24 cellular contexts compared by ENCODE assay signal in genomic region chr11:59801160-59801706, GRCh38. TPM values are rescaled to one million over a fixed set of nuclear protein-coding genes. Genes with fewer than 3 reads are reported as not detected.
DNase-seq lines count a peak whose midpoint lies in the region; ATAC-seq and TF ChIP-seq lines count a peak whose summit lies in the region.
"Had no signal": no experiment of that assay in that cellular context is flagged by ENCODE, and none has a peak within 500 bp of the region (broad histone marks: within the 10 kb centered on the region; RNA-seq: fewer than 3 reads in every experiment).

No MANE protein-coding gene starts in this region.

- no peak for TF ChIP-seq CTCF in hepatocyte (IDR thresholded peaks at IDR 0.05; ENCODE audit: poor library complexity)
- no peak for TF ChIP-seq CTCF in transverse colon (IDR thresholded peaks at IDR 0.05)
- no peak for TF ChIP-seq CTCF in ascending aorta (IDR thresholded peaks at IDR 0.05)

- ATAC-seq in activated CD8-positive, alpha-beta memory T cell treated with anti-CD3 and anti-CD28 coated beads, Interleukin-2, amount 10 ng/mL, durations not matched to agents 7 days and 5 days: no peak
- ATAC-seq in HG03135 (IDR thresholded peaks at IDR 0.05; ENCODE audit: unreplicated experiment): no peak
- ATAC-seq in activated T-helper 17 cell treated with anti-CD3 and anti-CD28 coated beads, Interleukin-2, amount 50 U/mL, for 72 hours (replicated peaks): no peak
- ATAC-seq: natural killer cell had no signal

- peaks cover 32% of the 10 kb centered on the region for H3K36me3 Mint-ChIP-seq in activated CD8-positive, alpha-beta memory T cell treated with anti-CD3 and anti-CD28 coated beads, Interleukin-2, amount 10 ng/mL, durations not matched to agents 7 days and 5 days
- peaks cover 60% of the 10 kb centered on the region for H3K36me3 Mint-ChIP-seq in activated CD4-positive, alpha-beta memory T cell treated with anti-CD3 and anti-CD28 coated beads, Interleukin-2, amount 10 ng/mL, durations not matched to agents 7 days and 5 days (ENCODE audit: low read depth)
- peaks cover 47% of the 10 kb centered on the region for H3K36me3 Mint-ChIP-seq in activated T-helper 17 cell treated with anti-CD3 and anti-CD28 coated beads, Interleukin-2, amount 50 U/mL, for 72 hours (ENCODE audit: low read depth)

- H3K4me1 ChIP-seq in hepatocyte (ENCODE audit: insufficient read depth) (peaks cover 12% of the 10 kb centered on the region), transverse colon (peaks cover 4 to 26% (median 12%) of the 10 kb centered on the region in 4 donors), ascending aorta (peaks cover 0 to 4% of the 10 kb centered on the region in 2 donors)
- H3K4me1 ChIP-seq: parathyroid adenoma, sigmoid colon had no signal

- intact Hi-C loops in transverse colon (cut with DNase I; ENCODE audit: low total_unique reads): loop anchor here (5.0 kb wide), 1 partner anchor 44 kb away; the partner anchor contains the start of gene STX3
- intact Hi-C loops in ascending aorta (cut with DNase I): loop anchor here (5.0 kb wide), 2 partner anchors 134 to 264 kb away; partner anchors contain the start of gene PATL1

- H3K36me3 ChIP-seq in hepatocyte (replicated peaks; ENCODE audit: insufficient read depth, low read depth) (no peaks in the 10 kb centered on the region), transverse colon (peaks cover 0 to 16% (median 6%) of the 10 kb centered on the region in 4 donors), ascending aorta (peaks cover 24 to 61% of the 10 kb centered on the region in 2 donors)

- H3K79me2 ChIP-seq in hepatocyte: peaks cover 3% of the 10 kb centered on the region
- H3K79me2 ChIP-seq: parathyroid adenoma had no signal

- in situ Hi-C loops in transverse colon (cut with MboI; ENCODE audit: low pct_ligation_motif_present in 1 of 4, low pct_unique_long_range_greater_than_20kb in 1 of 4, low sequenced_read_pairs in 3 of 4): loop anchor here (5.0 to 25.0 kb wide), 4 partner anchors 44 to 264 kb away; partner anchors contain the start of gene STX3 (in 3 of the 4)

- peak overlapping the region; percentile 36 for H3K27ac ChIP-seq in hepatocyte
- H3K27ac ChIP-seq in transverse colon: peak overlapping the region; percentile 55 to 69 (median 56)
- no peak overlapping the region for H3K27ac ChIP-seq in ascending aorta
- H3K27ac ChIP-seq: parathyroid adenoma had no signal

- no peak overlapping the region for H3K4me3 Mint-ChIP-seq in activated CD8-positive, alpha-beta memory T cell treated with anti-CD3 and anti-CD28 coated beads, Interleukin-2, amount 10 ng/mL, durations not matched to agents 7 days and 5 days
- no peak overlapping the region for H3K4me3 Mint-ChIP-seq in activated CD4-positive, alpha-beta memory T cell treated with anti-CD3 and anti-CD28 coated beads, Interleukin-2, amount 10 ng/mL, durations not matched to agents 7 days and 5 days
- no peak overlapping the region for H3K4me3 Mint-ChIP-seq in activated T-helper 17 cell treated with anti-CD3 and anti-CD28 coated beads, Interleukin-2, amount 50 U/mL, for 72 hours
- H3K4me3 Mint-ChIP-seq: activated naive CD8-positive, alpha-beta T cell treated with anti-CD3 and anti-CD28 coated beads, Interleukin-2, amount 10 ng/mL, durations not matched to agents 7 days and 5 days; IgD-negative memory B cell; natural killer cell had no signal

- H3K4me3 ChIP-seq in hepatocyte (no peak overlapping the region), transverse colon (no peak overlapping the region), ascending aorta (no peak overlapping the region)
- H3K4me3 ChIP-seq: sigmoid colon had no signal

- DNase-seq in activated CD8-positive, alpha-beta memory T cell treated with anti-CD3 and anti-CD28 coated beads, Interleukin-2, amount 10 ng/mL, durations not matched to agents 7 days and 5 days: no peak
- DNase-seq in activated CD8-positive, alpha-beta memory T cell treated with anti-CD3 and anti-CD28 coated beads, Interleukin-2, amount 50 U/mL, for 48 hours: no peak
- no peak for DNase-seq in activated CD4-positive, alpha-beta memory T cell treated with anti-CD3 and anti-CD28 coated beads, Interleukin-2, amount 10 ng/mL, durations not matched to agents 7 days and 5 days
- DNase-seq in hepatocyte (ENCODE audit: low spot score): no peak
- DNase-seq in transverse colon: no peak
- DNase-seq in ascending aorta (ENCODE audit: low spot score in 2 of 2): no peak
- DNase-seq: activated naive CD8-positive, alpha-beta T cell treated with anti-CD3 and anti-CD28 coated beads, Interleukin-2, amount 10 ng/mL, durations not matched to agents 7 days and 5 days; effector CD8-positive, alpha-beta T cell; head of caudate nucleus; natural killer cell; NCI-H146; SHP77; sigmoid colon; stimulated activated CD8-positive, alpha-beta memory T cell treated with anti-CD3 and anti-CD28 coated beads, Interleukin-4, amount 100 ng/mL, for 48 hours had no signal

- H3K9me3 Mint-ChIP-seq in activated CD8-positive, alpha-beta memory T cell treated with anti-CD3 and anti-CD28 coated beads, Interleukin-2, amount 10 ng/mL, durations not matched to agents 7 days and 5 days (ENCODE audit: low read depth): no peaks in the 10 kb centered on the region
- no peaks in the 10 kb centered on the region for H3K9me3 Mint-ChIP-seq in activated CD4-positive, alpha-beta memory T cell treated with anti-CD3 and anti-CD28 coated beads, Interleukin-2, amount 10 ng/mL, durations not matched to agents 7 days and 5 days
- H3K9me3 Mint-ChIP-seq in activated T-helper 17 cell treated with anti-CD3 and anti-CD28 coated beads, Interleukin-2, amount 50 U/mL, for 72 hours: no peaks in the 10 kb centered on the region
- H3K9me3 Mint-ChIP-seq: activated naive CD8-positive, alpha-beta T cell treated with anti-CD3 and anti-CD28 coated beads, Interleukin-2, amount 10 ng/mL, durations not matched to agents 7 days and 5 days; activated T-helper 2 cell treated with anti-CD3 and anti-CD28 coated beads, Interferon-gamma antibody, Interleukin-2, Interleukin-4, amounts not matched to agents 10 μg/mL and 5 μg/mL and 100 μg/mL, durations not matched to agents 14 hours and 24 hours and 36 hours; IgD-negative memory B cell; natural killer cell had no signal

- no peaks in the 10 kb centered on the region for H3K27me3 ChIP-seq in hepatocyte
- no peaks in the 10 kb centered on the region for H3K27me3 ChIP-seq in transverse colon
- no peaks in the 10 kb centered on the region for H3K27me3 ChIP-seq in ascending aorta
- H3K27me3 ChIP-seq: sigmoid colon had no signal

- no peak for TF ChIP-seq EP300 in transverse colon (IDR thresholded peaks at IDR 0.05; ENCODE audit: low read depth)

- H3K27me3 Mint-ChIP-seq in activated CD8-positive, alpha-beta memory T cell treated with anti-CD3 and anti-CD28 coated beads, Interleukin-2, amount 10 ng/mL, durations not matched to agents 7 days and 5 days: no peaks in the 10 kb centered on the region
- H3K27me3 Mint-ChIP-seq in activated CD4-positive, alpha-beta memory T cell treated with anti-CD3 and anti-CD28 coated beads, Interleukin-2, amount 10 ng/mL, durations not matched to agents 7 days and 5 days: no peaks in the 10 kb centered on the region
- no peaks in the 10 kb centered on the region for H3K27me3 Mint-ChIP-seq in activated T-helper 17 cell treated with anti-CD3 and anti-CD28 coated beads, Interleukin-2, amount 50 U/mL, for 72 hours
- H3K27me3 Mint-ChIP-seq: activated naive CD8-positive, alpha-beta T cell treated with anti-CD3 and anti-CD28 coated beads, Interleukin-2, amount 10 ng/mL, durations not matched to agents 7 days and 5 days; IgD-negative memory B cell had no signal

- POLR2A ChIA-PET in activated CD4-positive, alpha-beta memory T cell treated with anti-CD3 and anti-CD28 coated beads, Interleukin-2, amount 10 ng/mL, durations not matched to agents 7 days and 5 days (lab: Charles Lee): interaction anchor here (0.8 to 4.2 kb wide), 10 partner anchors 8 to 156 kb away, joined by 3 to 59 read pairs (median 4); partner anchors contain the start of genes PATL1 and STX3

- H3K9me3 ChIP-seq in hepatocyte (ENCODE audit: low read depth): no peaks in the 10 kb centered on the region
- no peaks in the 10 kb centered on the region for H3K9me3 ChIP-seq in transverse colon
- H3K9me3 ChIP-seq in ascending aorta: no peaks in the 10 kb centered on the region
- H3K9me3 ChIP-seq: sigmoid colon had no signal

- H3K4me1 Mint-ChIP-seq in activated CD8-positive, alpha-beta memory T cell treated with anti-CD3 and anti-CD28 coated beads, Interleukin-2, amount 10 ng/mL, durations not matched to agents 7 days and 5 days: peaks cover 19% of the 10 kb centered on the region
- H3K4me1 Mint-ChIP-seq in activated CD4-positive, alpha-beta memory T cell treated with anti-CD3 and anti-CD28 coated beads, Interleukin-2, amount 10 ng/mL, durations not matched to agents 7 days and 5 days: peaks cover 26% of the 10 kb centered on the region
- no peaks in the 10 kb centered on the region for H3K4me1 Mint-ChIP-seq in activated T-helper 17 cell treated with anti-CD3 and anti-CD28 coated beads, Interleukin-2, amount 50 U/mL, for 72 hours
- H3K4me1 Mint-ChIP-seq: IgD-negative memory B cell had no signal

- no peaks in the 10 kb centered on the region for H4K20me1 ChIP-seq in hepatocyte (ENCODE audit: insufficient read depth, poor library complexity, severe bottlenecking)

- CTCF ChIA-PET in activated CD8-positive, alpha-beta memory T cell treated with anti-CD3 and anti-CD28 coated beads, Interleukin-2, amount 10 ng/mL, durations not matched to agents 7 days and 5 days (lab: Charles Lee): interaction anchor here (0.7 to 4.8 kb wide), 16 partner anchors 8 to 264 kb away, joined by 3 to 104 read pairs (median 6); partner anchors contain the start of genes MRPL16, PATL1 and STX3
- CTCF ChIA-PET in activated CD4-positive, alpha-beta memory T cell treated with anti-CD3 and anti-CD28 coated beads, Interleukin-2, amount 10 ng/mL, durations not matched to agents 7 days and 5 days (lab: Charles Lee): interaction anchor here (0.6 to 7.0 kb wide), 12 partner anchors 9 to 264 kb away, joined by 3 to 99 read pairs (median 5); partner anchors contain the start of genes MRPL16, PATL1 and STX3

- WGBS in hepatocyte (ENCODE audit: low lambda C conversion rate, missing lambda C conversion rate): 81% methylated on average over 2 of the region's 2 CpGs
- 39% methylated on average over 2 of the region's 2 CpGs; no CpG with 5 or more reads in 1 of the 2 donors for WGBS in transverse colon (ENCODE audit: low coverage in 1 of 2), 2 donors

- no peak for TF ChIP-seq POLR2A in transverse colon (IDR thresholded peaks at IDR 0.05)

- H3K27ac Mint-ChIP-seq in activated CD8-positive, alpha-beta memory T cell treated with anti-CD3 and anti-CD28 coated beads, Interleukin-2, amount 10 ng/mL, durations not matched to agents 7 days and 5 days: peak overlapping the region; percentile 54
- H3K27ac Mint-ChIP-seq in activated CD4-positive, alpha-beta memory T cell treated with anti-CD3 and anti-CD28 coated beads, Interleukin-2, amount 10 ng/mL, durations not matched to agents 7 days and 5 days: peak overlapping the region; percentile 60
- H3K27ac Mint-ChIP-seq in activated T-helper 17 cell treated with anti-CD3 and anti-CD28 coated beads, Interleukin-2, amount 50 U/mL, for 72 hours: no peak overlapping the region
- H3K27ac Mint-ChIP-seq: activated T-helper 2 cell treated with anti-CD3 and anti-CD28 coated beads, Interferon-gamma antibody, Interleukin-2, Interleukin-4, amounts not matched to agents 10 μg/mL and 5 μg/mL and 100 μg/mL, durations not matched to agents 14 hours and 24 hours and 36 hours; IgD-negative memory B cell; natural killer cell had no signal

- no peaks in the 10 kb centered on the region for H3K9me2 ChIP-seq in hepatocyte (replicated peaks; ENCODE audit: insufficient read depth)

- no peak overlapping the region for H3K4me2 ChIP-seq in hepatocyte

- H2AFZ ChIP-seq in hepatocyte: no peak overlapping the region
- H2AFZ ChIP-seq: parathyroid adenoma had no signal

RNA-seq across cellular contexts. Expression of gene MRPL16, which starts 9.3 kb away (rescaled TPM):
- total RNA-seq in activated CD8-positive, alpha-beta memory T cell treated with anti-CD3 and anti-CD28 coated beads, Interleukin-2, amount 10 ng/mL, durations not matched to agents 7 days and 5 days: 100 to 1,000 TPM in 1 of 2 experiments, 10 to 100 TPM in 1; 76.5 to 102 TPM
- total RNA-seq in activated CD4-positive, alpha-beta memory T cell treated with anti-CD3 and anti-CD28 coated beads, Interleukin-2, amount 10 ng/mL, durations not matched to agents 7 days and 5 days: 10 to 100 TPM; 77.0 to 77.7 TPM
- total RNA-seq in hepatocyte (37.3 and 51.3 TPM in 2 replicates), transverse colon (10 to 100 TPM in 3 of 4 donors, 1 to 10 TPM in 1; 7.5 to 62.4 (median 37.2) TPM), ascending aorta (63.0 TPM)
- 59.3 and 62.0 TPM in 2 replicates for polyA plus RNA-seq in hepatocyte
- total RNA-seq in activated T-helper 17 cell treated with anti-CD3 and anti-CD28 coated beads, Interleukin-2, amount 50 U/mL, for 72 hours: 10 to 100 TPM; 51.2 to 92.8 TPM

RNA-seq across cellular contexts. Expression of gene CBLIF, which starts 44.1 kb away (rescaled TPM):
- not detected for total RNA-seq in activated CD8-positive, alpha-beta memory T cell treated with anti-CD3 and anti-CD28 coated beads, Interleukin-2, amount 10 ng/mL, durations not matched to agents 7 days and 5 days
- not detected for total RNA-seq in activated CD4-positive, alpha-beta memory T cell treated with anti-CD3 and anti-CD28 coated beads, Interleukin-2, amount 10 ng/mL, durations not matched to agents 7 days and 5 days
- total RNA-seq in hepatocyte (60.8 and 83.0 TPM in 2 replicates), transverse colon (not detected), ascending aorta (2.6 TPM)
- 45.2 and 46.7 TPM in 2 replicates for polyA plus RNA-seq in hepatocyte
- total RNA-seq in activated T-helper 17 cell treated with anti-CD3 and anti-CD28 coated beads, Interleukin-2, amount 50 U/mL, for 72 hours: not detected
- total RNA-seq: activated naive CD8-positive, alpha-beta T cell treated with anti-CD3 and anti-CD28 coated beads, Interleukin-2, amount 10 ng/mL, durations not matched to agents 7 days and 5 days; activated T-helper 2 cell treated with anti-CD3 and anti-CD28 coated beads, Interferon-gamma antibody, Interleukin-2, Interleukin-4, amounts not matched to agents 10 μg/mL and 5 μg/mL and 100 μg/mL, durations not matched to agents 14 hours and 24 hours and 36 hours; chondrocyte; H1; natural killer cell; OCI-LY7; sigmoid colon; subcutaneous adipose tissue; urinary bladder had no signal
- polyA plus RNA-seq: H1, IgD-negative memory B cell, urinary bladder had no signal

RNA-seq across cellular contexts. Expression of gene STX3, which starts 46.1 kb away (rescaled TPM):
- total RNA-seq in activated CD8-positive, alpha-beta memory T cell treated with anti-CD3 and anti-CD28 coated beads, Interleukin-2, amount 10 ng/mL, durations not matched to agents 7 days and 5 days: 10 to 100 TPM; 76.1 to 82.2 TPM
- 10 to 100 TPM; 89.1 to 92.3 TPM for total RNA-seq in activated CD4-positive, alpha-beta memory T cell treated with anti-CD3 and anti-CD28 coated beads, Interleukin-2, amount 10 ng/mL, durations not matched to agents 7 days and 5 days
- total RNA-seq in hepatocyte (140 and 153 TPM in 2 replicates), transverse colon (100 to 1,000 TPM; 131 to 156 (median 142) TPM), ascending aorta (18.0 TPM)
- 65.3 and 73.1 TPM in 2 replicates for polyA plus RNA-seq in hepatocyte
- 10 to 100 TPM in 1 of 2 donors, 1 to 10 TPM in 1; 9.5 to 12.6 TPM for total RNA-seq in activated T-helper 17 cell treated with anti-CD3 and anti-CD28 coated beads, Interleukin-2, amount 50 U/mL, for 72 hours

Comparison
In these comparisons a context has a peak if more than half of its experiments do, and no peak if none do; other contexts are left out.
1. H3K27ac ChIP-seq: peak in hepatocyte (single experiment) and transverse colon (4 of 4); none in ascending aorta (0 of 2).
2. RNA of gene CBLIF, which starts 44.1 kb away (total RNA-seq): 60.8 to 83.0 TPM in hepatocyte; 2.6 TPM in ascending aorta (single experiment), not detected in activated CD8-positive, alpha-beta memory T cell treated with anti-CD3 and anti-CD28 coated beads, Interleukin-2, amount 10 ng/mL, durations not matched to agents 7 days and 5 days, not detected in activated CD4-positive, alpha-beta memory T cell treated with anti-CD3 and anti-CD28 coated beads, Interleukin-2, amount 10 ng/mL, durations not matched to agents 7 days and 5 days, not detected in transverse colon and not detected in activated T-helper 17 cell treated with anti-CD3 and anti-CD28 coated beads, Interleukin-2, amount 50 U/mL, for 72 hours; every median in the first group is over 10 times any median in the second.